Comparison of ENCODE assay signal across 9 cellular contexts in genomic region chr7:100546868-100547800, GRCh38. TPM values are rescaled to one million over a fixed set of nuclear protein-coding genes. Genes with fewer than 3 reads are reported as not detected.
DNase-seq lines count a peak whose midpoint lies in the region; ATAC-seq, FAIRE-seq and TF ChIP-seq lines count a peak whose summit lies in the region.
"Had no signal": no experiment of that assay in that cellular context is flagged by ENCODE, and none has a peak within 500 bp of the region (broad histone marks: within the 10 kb centered on the region; RNA-seq: fewer than 3 reads in every experiment).

No MANE protein-coding gene starts in this region.

- peaks cover 5% of the 10 kb centered on the region for H3K36me3 Mint-ChIP-seq in IgD-negative memory B cell

- peak overlapping the region; percentile 52 for H3K9ac ChIP-seq in GM12878 (ENCODE audit: control insufficient read depth, insufficient read depth, low read length)
- H3K9ac ChIP-seq in muscle layer of colon (ENCODE audit: low read length), result peak overlapping the region; percentile 24

- H3K79me2 ChIP-seq in ACC112 (ENCODE audit: control insufficient read depth, insufficient read depth, low read length, unreplicated experiment), result peaks cover 29% of the 10 kb centered on the region
- H3K79me2 ChIP-seq in GM12878 (ENCODE audit: control insufficient read depth, insufficient read depth, low read length), result peaks cover 61% of the 10 kb centered on the region

- H3K27me3 Mint-ChIP-seq in IgD-negative memory B cell, result peaks cover 1% of the 10 kb centered on the region

- H3K4me3 Mint-ChIP-seq in IgD-negative memory B cell, result peak overlapping the region; percentile 5 to 81 (median 62)

- WGBS in GM12878 (ENCODE audit: insufficient coverage, insufficient replicate concordance, low lambda C conversion rate, missing lambda C conversion rate), result 10% methylated on average over 10 of the region's 10 CpGs

- RAD21 ChIA-PET in GM12878 (lab: Charles Lee; ENCODE audit: unreplicated experiment), result interaction anchor here (1.0 to 11.5 kb wide), 7 partner anchors 13 to 68 kb away, joined by 3 to 90 read pairs (median 4); partner anchors contain the start of gene TSC22D4

- peak overlapping the region; percentile 89 for H3K27ac ChIP-seq in ACC112 (ENCODE audit: low read depth, low read length)
- peak overlapping the region; percentile 99 for H3K27ac ChIP-seq in GM12878 (ENCODE audit: control insufficient read depth, insufficient read depth)
- peak overlapping the region; percentile 90 for H3K27ac ChIP-seq in muscle layer of colon (ENCODE audit: low read depth, low read length)

- H3K36me3 ChIP-seq in ACC112 (ENCODE audit: insufficient read depth, low read length), result peaks cover 4% of the 10 kb centered on the region; the same call in 1 of the 2 replicates
- peaks cover 0 to 16% of the 10 kb centered on the region in 2 experiments; a peak in 3 of 4 replicates for H3K36me3 ChIP-seq in GM12878 (ENCODE audit: control insufficient read depth in 2 of 2, insufficient read depth in 2 of 2, low read length in 1 of 2)
- H3K36me3 ChIP-seq in muscle layer of colon (ENCODE audit: insufficient read depth, low read length), result no peaks in the 10 kb centered on the region

- H3K4me3 ChIP-seq in ACC112 (ENCODE audit: low read depth, low read length), result 0 out of 2 replicates have a peak overlapping the region, but pooled peaks have one; percentile 5
- H3K4me3 ChIP-seq in GM12878, result peak overlapping the region; percentile 56
- H3K4me3 ChIP-seq in muscle layer of colon (ENCODE audit: low read depth in 1 of 2, low read length in 2 of 2), result peak overlapping the region in 1 of 2 donors; percentile 7

- peaks cover 53% of the 10 kb centered on the region for H3K4me1 ChIP-seq in ACC112 (ENCODE audit: control insufficient read depth, insufficient read depth, low read length, unreplicated experiment)
- H3K4me1 ChIP-seq in GM12878 (ENCODE audit: control insufficient read depth, insufficient read depth, low read length), result peaks cover 68% of the 10 kb centered on the region
- H3K4me1 ChIP-seq in muscle layer of colon (ENCODE audit: insufficient read depth, low read length), result peaks cover 36% of the 10 kb centered on the region

- intact Hi-C loops in GM12878 (cut with micrococcal nuclease; ENCODE audit: unreplicated experiment), result loop anchor here (5.0 to 10.0 kb wide), 2 partner anchors 70 to 182 kb away; partner anchors contain the start of gene TSC22D4

- H4K20me1 ChIP-seq in GM12878 (ENCODE audit: control insufficient read depth, insufficient read depth), result no peaks in the 10 kb centered on the region

- H3K4me1 Mint-ChIP-seq in IgD-negative memory B cell, result peaks cover 59 to 69% (median 62%) of the 10 kb centered on the region in 3 donors

- TF ChIP-seq EP300 in GM12878 (IDR thresholded peaks at IDR 0.05; ENCODE audit: borderline replicate concordance in 1 of 2, control insufficient read depth in 1 of 2, low read depth in 2 of 2, low read length in 2 of 2), result no peak

- CTCF ChIA-PET in GM12878 (lab: Yijun Ruan, JAX), result interaction anchor here (0.6 to 7.9 kb wide), 9 partner anchors 14 to 158 kb away, joined by 3 to 101 read pairs (median 7); partner anchors contain the start of gene POP7

- H3K27me3 ChIP-seq in ACC112 (ENCODE audit: insufficient read depth, low read length) (no peaks in the 10 kb centered on the region), GM12878 (replicated peaks in 1 of 2; ENCODE audit: control insufficient read depth in 2 of 2, insufficient read depth in 2 of 2, low read length in 1 of 2) (no peaks in the 10 kb centered on the region), muscle layer of colon (ENCODE audit: control insufficient read depth in 1 of 2, insufficient read depth in 2 of 2, low read length in 2 of 2) (no peaks in the 10 kb centered on the region)

- no peak for TF ChIP-seq CTCF in GM12878 (IDR thresholded peaks at IDR 0.05 in 2 of 3, conservative IDR thresholded peaks at IDR 0.05 in 1 of 3; ENCODE audit: control insufficient read depth in 2 of 3, extremely low read depth in 1 of 3, insufficient read depth in 1 of 3, low read depth in 3 of 3, low read length in 3 of 3)

- H2AFZ ChIP-seq in ACC112 (ENCODE audit: low read length, unreplicated experiment) (peak overlapping the region; percentile 2), GM12878 (ENCODE audit: control insufficient read depth, low read depth, low read length) (no peak overlapping the region)

- H3K4me2 ChIP-seq in GM12878 (ENCODE audit: control insufficient read depth, insufficient read depth), result peak overlapping the region; percentile 88

- no peaks in the 10 kb centered on the region for H3K9me3 Mint-ChIP-seq in IgD-negative memory B cell

- no peak for TF ChIP-seq RAD21 in GM12878 (IDR thresholded peaks at IDR 0.05; ENCODE audit: insufficient read depth, low read depth, low read length)

- 0 out of 3 replicates have a peak, but pooled peaks have one; percentile 1 for ATAC-seq in GM12878

- POLR2A ChIA-PET in GM12878 (lab: Charles Lee), result interaction anchor here (0.6 to 7.1 kb wide), 10 partner anchors 8 to 412 kb away, joined by 3 to 47 read pairs (median 4); partner anchors contain the start of genes AGFG2, FBXO24, LRCH4 and ZCWPW1

- H3K27ac Mint-ChIP-seq in IgD-negative memory B cell, result peak overlapping the region; percentile 82 to 88 (median 84)

- FAIRE-seq in GM12878 (lab: Jason Lieb, UNC), result no peak

- no peak for TF ChIP-seq POLR2A in GM12878 (IDR thresholded peaks at IDR 0.05; ENCODE audit: low read depth, low read length)

- no TSS peak for BruUV-seq in GM12878 (replicated peaks; lab: Mats Ljungman, UMichigan)

- no peaks in the 10 kb centered on the region for H3K9me3 ChIP-seq in GM12878 (replicated peaks; ENCODE audit: control insufficient read depth, insufficient read depth, low read length)
- no peaks in the 10 kb centered on the region for H3K9me3 ChIP-seq in muscle layer of colon (ENCODE audit: low read length)

- SMC1A ChIA-PET in GM12878 (lab: Charles Lee; ENCODE audit: uncharacterized antibody, unreplicated experiment), result interaction anchor here (0.7 to 10.6 kb wide), 8 partner anchors 8 to 72 kb away, joined by 3 to 127 read pairs (median 6); partner anchors contain the start of gene AGFG2

- DNase-seq in GM12878 (ENCODE audit: low read depth, low spot score) (no peak), NCI-H748 (lab: John Stamatoyannopoulos, UW; ENCODE audit: unreplicated experiment) (no peak), medulla oblongata (ENCODE audit: extremely low spot score) (no peak), DMS53 treated with DMSO at 0.1 percent for 48 hours (lab: John Stamatoyannopoulos, UW; ENCODE audit: unreplicated experiment) (no peak), KG1 (lab: John Stamatoyannopoulos, UW) (no peak)

- in situ Hi-C loops in GM12878 (cut with MboI), result no loop called here

RNA-seq across cellular contexts. Expression of gene AGFG2, which starts 8.1 kb away (rescaled TPM):
- polyA plus RNA-seq in IgD-negative memory B cell (7.3 TPM), GM12878 (2011; rRNA removed) (10.2 and 24.2 TPM in 2 replicates), GM12878 (2014; fragmentation: Illumina TruSeq; extraction: Trizol) (6.6 and 15.6 TPM in 2 replicates), GM12878 (2014; fragmentation: Nextera tagmentation; extraction: Ambion mirVana) (1 to 10 TPM in 1 of 2 experiments, under 1 TPM in 1; 0.90 to 1.1 TPM), GM12878 (2014; rRNA removed) (47.0 and 50.2 TPM in 2 replicates), GM12878 (2016; fragmentation: Nextera tagmentation; extraction: Ambion mirVana) (10 to 100 TPM; 26.7 to 27.0 TPM)
- 48.5 and 51.9 TPM in 2 replicates for total RNA-seq in GM12878 (2013; cell fraction: nucleolus; rRNA removed)
- total RNA-seq in GM12878 (2014; rRNA removed) (47.8 and 60.3 TPM in 2 replicates), GM12878 (2014; rRNA removed; fragmentation: Illumina TruSeq; extraction: Trizol) (14.9 and 18.0 TPM in 2 replicates), GM12878 (2021) (71.5 and 75.1 TPM in 2 replicates)
- polyA plus RNA-seq in GM12878 (2011; ENCODE audit: low read depth), result 7.2 TPM
- 25.0 and 44.5 TPM in 2 replicates for polyA plus RNA-seq in GM12878 (2011; cell fraction: cytosol; rRNA removed)
- polyA plus RNA-seq in GM12878 (2011; cell fraction: nucleus; rRNA removed), result 54.0 and 54.7 TPM in 2 replicates
- polyA plus RNA-seq in GM12878 (2012), result 25.3 and 36.4 TPM in 2 replicates
- 16.2 and 34.8 TPM in 2 replicates for polyA minus RNA-seq in GM12878 (2011; rRNA and poly(A)+ RNA removed)
- 16.7 and 18.5 TPM in 2 replicates for polyA minus RNA-seq in GM12878 (2011; cell fraction: cytosol; rRNA and poly(A)+ RNA removed)
- 25.1 and 38.4 TPM in 2 replicates for polyA minus RNA-seq in GM12878 (2011; cell fraction: nucleus; rRNA and poly(A)+ RNA removed)

RNA-seq across cellular contexts. Expression of gene SAP25, which starts 26.6 kb away (rescaled TPM):
- polyA plus RNA-seq in IgD-negative memory B cell (0.73 TPM), GM12878 (2011; rRNA removed) (0.19 and 0.60 TPM in 2 replicates), GM12878 (2014; fragmentation: Illumina TruSeq; extraction: Trizol) (0.15 TPM in 1 of 2 replicates, not detected in the other), GM12878 (2014; fragmentation: Nextera tagmentation; extraction: Ambion mirVana) (1 to 10 TPM in 1 of 2 experiments, under 1 TPM in 1; 0.14 to 1.1 TPM), GM12878 (2014; rRNA removed) (8.6 and 12.5 TPM in 2 replicates), GM12878 (2016; fragmentation: Nextera tagmentation; extraction: Ambion mirVana) (1 to 10 TPM; 1.1 to 2.8 TPM)
- total RNA-seq in GM12878 (2013; cell fraction: nucleolus; rRNA removed), result 2.1 TPM in 1 of 2 replicates, not detected in the other
- total RNA-seq in GM12878 (2014; rRNA removed) (1.8 and 1.9 TPM in 2 replicates), GM12878 (2014; rRNA removed; fragmentation: Illumina TruSeq; extraction: Trizol) (0.18 and 0.83 TPM in 2 replicates), GM12878 (2021) (7.0 and 8.3 TPM in 2 replicates)
- 4.0 TPM for polyA plus RNA-seq in GM12878 (2011; ENCODE audit: low read depth)
- polyA plus RNA-seq in GM12878 (2011; cell fraction: cytosol; rRNA removed), result 0.81 and 1.7 TPM in 2 replicates
- polyA plus RNA-seq in GM12878 (2011; cell fraction: nucleus; rRNA removed), result 21.7 and 26.8 TPM in 2 replicates
- 5.1 and 6.3 TPM in 2 replicates for polyA plus RNA-seq in GM12878 (2012)
- polyA minus RNA-seq in GM12878 (2011; rRNA and poly(A)+ RNA removed), result not detected in 2 replicates
- polyA minus RNA-seq in GM12878 (2011; cell fraction: cytosol; rRNA and poly(A)+ RNA removed), result not detected in 2 replicates
- polyA minus RNA-seq in GM12878 (2011; cell fraction: nucleus; rRNA and poly(A)+ RNA removed), result 1.5 and 3.0 TPM in 2 replicates
- total RNA-seq: LHCN-M2 had no signal

RNA-seq across cellular contexts. Expression of gene LRCH4, which starts 38.8 kb away (rescaled TPM):
- polyA plus RNA-seq in IgD-negative memory B cell (160 TPM), GM12878 (2011; rRNA removed) (7.6 and 15.4 TPM in 2 replicates), GM12878 (2014; fragmentation: Illumina TruSeq; extraction: Trizol) (2.7 and 10.8 TPM in 2 replicates), GM12878 (2014; fragmentation: Nextera tagmentation; extraction: Ambion mirVana) (1 to 10 TPM in 1 of 2 experiments, under 1 TPM in 1; 0.58 to 1.7 TPM), GM12878 (2014; rRNA removed) (68.0 and 84.2 TPM in 2 replicates), GM12878 (2016; fragmentation: Nextera tagmentation; extraction: Ambion mirVana) (10 to 100 TPM; 41.4 to 64.0 TPM)
- total RNA-seq in GM12878 (2013; cell fraction: nucleolus; rRNA removed), result 63.4 and 80.4 TPM in 2 replicates
- total RNA-seq in GM12878 (2014; rRNA removed) (38.1 and 41.9 TPM in 2 replicates), GM12878 (2014; rRNA removed; fragmentation: Illumina TruSeq; extraction: Trizol) (10.9 and 11.9 TPM in 2 replicates), GM12878 (2021) (82.6 and 96.7 TPM in 2 replicates)
- polyA plus RNA-seq in GM12878 (2011; ENCODE audit: low read depth), result 11.7 TPM
- polyA plus RNA-seq in GM12878 (2011; cell fraction: cytosol; rRNA removed), result 17.3 and 25.9 TPM in 2 replicates
- 141 and 178 TPM in 2 replicates for polyA plus RNA-seq in GM12878 (2011; cell fraction: nucleus; rRNA removed)
- polyA plus RNA-seq in GM12878 (2012), result 29.9 and 33.1 TPM in 2 replicates
- polyA minus RNA-seq in GM12878 (2011; rRNA and poly(A)+ RNA removed), result 9.2 and 21.5 TPM in 2 replicates
- 10.2 and 24.1 TPM in 2 replicates for polyA minus RNA-seq in GM12878 (2011; cell fraction: cytosol; rRNA and poly(A)+ RNA removed)
- polyA minus RNA-seq in GM12878 (2011; cell fraction: nucleus; rRNA and poly(A)+ RNA removed), result 31.4 and 55.1 TPM in 2 replicates

RNA-seq across cellular contexts. Expression of gene FBXO24, which starts 39.0 kb away (rescaled TPM):
- 0.36 TPM for polyA plus RNA-seq in IgD-negative memory B cell
- total RNA-seq in GM12878 (2013; cell fraction: nucleolus; rRNA removed), result 1.7 and 2.4 TPM in 2 replicates
- 0.11 and 0.16 TPM in 2 replicates for total RNA-seq in GM12878 (2014; rRNA removed)
- 0.23 and 0.31 TPM in 2 replicates for total RNA-seq in GM12878 (2014; rRNA removed; fragmentation: Illumina TruSeq; extraction: Trizol)
- not detected in 2 replicates for total RNA-seq in GM12878 (2021)
- not detected for polyA plus RNA-seq in GM12878 (2011; ENCODE audit: low read depth)
- polyA plus RNA-seq in GM12878 (2011; rRNA removed), result 0.78 and 0.96 TPM in 2 replicates
- polyA plus RNA-seq in GM12878 (2011; cell fraction: cytosol; rRNA removed), result 0.74 and 0.88 TPM in 2 replicates
- polyA plus RNA-seq in GM12878 (2011; cell fraction: nucleus; rRNA removed), result 2.2 and 2.8 TPM in 2 replicates
- polyA plus RNA-seq in GM12878 (2012), result 0.09 and 0.48 TPM in 2 replicates
- 0.24 TPM in 1 of 2 replicates, not detected in the other for polyA plus RNA-seq in GM12878 (2014; fragmentation: Illumina TruSeq; extraction: Trizol)
- not detected for polyA plus RNA-seq in GM12878 (2014; fragmentation: Nextera tagmentation; extraction: Ambion mirVana)
- polyA plus RNA-seq in GM12878 (2014; rRNA removed), result 0.30 and 0.60 TPM in 2 replicates
- polyA plus RNA-seq in GM12878 (2016; fragmentation: Nextera tagmentation; extraction: Ambion mirVana), result under 1 TPM in 1 of 2 experiments, not detected in 1; 0.19 TPM
- 1.2 and 2.0 TPM in 2 replicates for polyA minus RNA-seq in GM12878 (2011; rRNA and poly(A)+ RNA removed)
- not detected in 2 replicates for polyA minus RNA-seq in GM12878 (2011; cell fraction: cytosol; rRNA and poly(A)+ RNA removed)
- polyA minus RNA-seq in GM12878 (2011; cell fraction: nucleus; rRNA and poly(A)+ RNA removed), result 0.73 and 1.2 TPM in 2 replicates

RNA-seq across cellular contexts. Expression of gene PCOLCE, which starts 55.0 kb away (rescaled TPM):
- polyA plus RNA-seq in IgD-negative memory B cell, result 0.98 TPM
- total RNA-seq in GM12878 (2013; cell fraction: nucleolus; rRNA removed), result 1.6 TPM in 1 of 2 replicates, not detected in the other
- total RNA-seq in GM12878 (2014; rRNA removed), result 0.85 and 0.87 TPM in 2 replicates
- total RNA-seq in GM12878 (2014; rRNA removed; fragmentation: Illumina TruSeq; extraction: Trizol), result 0.32 and 0.40 TPM in 2 replicates
- total RNA-seq in GM12878 (2021), result 2.5 and 3.4 TPM in 2 replicates
- polyA plus RNA-seq in GM12878 (2011; ENCODE audit: low read depth), result 1.1 TPM
- polyA plus RNA-seq in GM12878 (2011; rRNA removed), result 0.56 and 0.88 TPM in 2 replicates
- polyA plus RNA-seq in GM12878 (2011; cell fraction: cytosol; rRNA removed), result 1.1 and 1.4 TPM in 2 replicates
- 8.6 and 9.6 TPM in 2 replicates for polyA plus RNA-seq in GM12878 (2011; cell fraction: nucleus; rRNA removed)
- 4.3 and 5.7 TPM in 2 replicates for polyA plus RNA-seq in GM12878 (2012)
- polyA plus RNA-seq in GM12878 (2014; fragmentation: Illumina TruSeq; extraction: Trizol), result 0.57 and 1.0 TPM in 2 replicates
- under 1 TPM; 0.27 to 0.45 TPM for polyA plus RNA-seq in GM12878 (2014; fragmentation: Nextera tagmentation; extraction: Ambion mirVana)
- polyA plus RNA-seq in GM12878 (2014; rRNA removed), result 2.2 and 2.9 TPM in 2 replicates
- 1 to 10 TPM; 1.8 to 2.7 TPM for polyA plus RNA-seq in GM12878 (2016; fragmentation: Nextera tagmentation; extraction: Ambion mirVana)
- polyA minus RNA-seq in GM12878 (2011; rRNA and poly(A)+ RNA removed), result 0.36 TPM in 1 of 2 replicates, not detected in the other
- polyA minus RNA-seq in GM12878 (2011; cell fraction: cytosol; rRNA and poly(A)+ RNA removed), result not detected in 2 replicates
- 1.8 and 2.7 TPM in 2 replicates for polyA minus RNA-seq in GM12878 (2011; cell fraction: nucleus; rRNA and poly(A)+ RNA removed)
